8 cellular contexts compared by ENCODE assay signal in genomic region chr6:22025468-22026159, GRCh38.
DNase-seq lines count a peak whose midpoint lies in the region; ATAC-seq, FAIRE-seq and TF ChIP-seq lines count a peak whose summit lies in the region.

No MANE protein-coding gene starts in this region.

- H3K9me3 ChIP-seq in H1 (ENCODE audit: insufficient read depth in 2 of 2, low read depth in 1 of 2, low read length in 1 of 2), result no peaks in the 10 kb centered on the region
- peaks cover 0 to 8% of the 10 kb centered on the region in 2 donors for H3K9me3 ChIP-seq in muscle layer of duodenum (ENCODE audit: control insufficient read depth in 1 of 2, low read length in 2 of 2)

- peaks cover 2% of the 10 kb centered on the region; the same call in 1 of the 2 replicates for H3K79me1 ChIP-seq in H1 (ENCODE audit: low read depth, low read length)

- H3K27me3 ChIP-seq in H1 (replicated peaks in 1 of 4; ENCODE audit: control insufficient read depth in 3 of 4, extremely low read depth in 1 of 4, insufficient read depth in 3 of 4, low read length in 3 of 4) (no peaks in the 10 kb centered on the region), muscle layer of duodenum (ENCODE audit: low read depth, low read length) (no peaks in the 10 kb centered on the region)

- peak overlapping the region in 1 of 4 experiments; percentile 25; a peak in 2 of 8 replicates for H3K4me3 ChIP-seq in H1 (ENCODE audit: extremely low read depth in 1 of 4, insufficient read depth in 2 of 4, low read depth in 3 of 4, low read length in 4 of 4)
- no peak overlapping the region for H3K4me3 ChIP-seq in muscle layer of duodenum (ENCODE audit: low read depth in 1 of 2, low read length in 2 of 2)

- H4K8ac ChIP-seq in H1 (ENCODE audit: extremely low read depth, insufficient read depth, low read length), result peak overlapping the region; percentile 22; the same call in 1 of the 2 replicates

- peak overlapping the region; percentile 25; the same call in 1 of the 2 replicates for H3K18ac ChIP-seq in H1 (ENCODE audit: extremely low read depth, low read length)

- H3K4me1 ChIP-seq in H1 (replicated peaks in 1 of 4; ENCODE audit: control insufficient read depth in 3 of 4, insufficient read depth in 4 of 4, low read length in 3 of 4), result peaks cover 6 to 18% (median 9%) of the 10 kb centered on the region in 4 experiments; a peak in 6 of 7 replicates
- H3K4me1 ChIP-seq in muscle layer of duodenum (ENCODE audit: control insufficient read depth in 1 of 2, insufficient read depth in 2 of 2, low read length in 2 of 2), result peaks cover 0 to 20% of the 10 kb centered on the region in 2 donors

- no peak overlapping the region for H3K27ac Mint-ChIP-seq in natural killer cell
- peak overlapping the region in 1 of 2 donors; percentile 10 for H3K27ac Mint-ChIP-seq in natural killer cell treated with Interleukin-12 subunit alpha and Interleukin-12 subunit beta and Interleukin-15 and Interleukin-18, amount 100 ng/mL, for 72 hours

- peak overlapping the region; percentile 25 to 54 for H3K4me2 ChIP-seq in H1 (ENCODE audit: insufficient read depth in 1 of 2, low read depth in 2 of 2, low read length in 2 of 2)

- H4K20me1 ChIP-seq in H1 (replicated peaks in 1 of 2; ENCODE audit: control insufficient read depth in 1 of 2, insufficient read depth in 2 of 2, low read length in 2 of 2), result no peaks in the 10 kb centered on the region

- no peak for TF ChIP-seq CTCF in natural killer cell (IDR thresholded peaks at IDR 0.05)
- no peak for TF ChIP-seq CTCF in H1 (IDR thresholded peaks at IDR 0.05; ENCODE audit: control extremely low read depth in 1 of 3, insufficient read depth in 1 of 3, low read depth in 1 of 3, low read length in 3 of 3)

- no peaks in the 10 kb centered on the region for H3K36me3 Mint-ChIP-seq in natural killer cell
- H3K36me3 Mint-ChIP-seq in natural killer cell treated with Interleukin-12 subunit alpha and Interleukin-12 subunit beta and Interleukin-15 and Interleukin-18, amount 100 ng/mL, for 72 hours, result peaks cover 5% of the 10 kb centered on the region

- H3K4ac ChIP-seq in H1 (replicated peaks; ENCODE audit: insufficient read length, low read depth, low read length), result no peak overlapping the region

- TF ChIP-seq RAD21 in H1 (IDR thresholded peaks at IDR 0.05 in 1 of 2, conservative IDR thresholded peaks at IDR 0.05 in 1 of 2; ENCODE audit: low read depth in 2 of 2, low read length in 2 of 2), result 0 out of 4 replicates have a peak, but pooled peaks of 1 of the 2 experiments have one; percentile 9

- TF ChIP-seq POLR2A in H1 (IDR thresholded peaks at IDR 0.05; ENCODE audit: control extremely low read depth in 1 of 2, low read depth in 2 of 2, low read length in 2 of 2), result peak in 1 of 2 experiments; percentile 31; a peak in 1 of 3 replicates

- intact Hi-C loops in natural killer cell (cut with micrococcal nuclease), result no loop called here

- no peak for FAIRE-seq in H1 (lab: Jason Lieb, UNC)

- H4K91ac ChIP-seq in H1 (replicated peaks; ENCODE audit: insufficient read length, low read length), result no peak overlapping the region

- H3K27ac ChIP-seq in H1 (ENCODE audit: low read depth, low read length), result peak overlapping the region; percentile 75
- peak overlapping the region; percentile 40 for H3K27ac ChIP-seq in muscle layer of duodenum (ENCODE audit: low read length)

- no peak overlapping the region for H3K23ac ChIP-seq in H1 (ENCODE audit: insufficient read length)

- peak overlapping the region; percentile 67 for H2BK5ac ChIP-seq in H1 (ENCODE audit: low read depth, low read length)

- H2BK120ac ChIP-seq in H1 (replicated peaks; ENCODE audit: low read depth, low read length), result no peak overlapping the region

- H3K79me2 ChIP-seq in H1 (ENCODE audit: control insufficient read depth in 1 of 2, insufficient read depth in 2 of 2, low read length in 2 of 2), result peaks cover 0 to 3% of the 10 kb centered on the region in 2 experiments; a peak in 2 of 4 replicates

- H4K5ac ChIP-seq in H1 (ENCODE audit: insufficient read length, low read depth, low read length), result peak overlapping the region; percentile 27

- H2AFZ ChIP-seq in H1 (ENCODE audit: low read length), result no peak overlapping the region

- ATAC-seq in natural killer cell (peak in 2 of 3 donors; percentile 12 to 24), HG02884 (IDR thresholded peaks at IDR 0.05; ENCODE audit: unreplicated experiment) (peak; percentile 47)
- ATAC-seq in natural killer cell treated with Interleukin-12 subunit alpha and Interleukin-12 subunit beta and Interleukin-15 and Interleukin-18, amount 100 ng/mL, for 72 hours, result no peak

- TF ChIP-seq EP300 in H1 (IDR thresholded peaks at IDR 0.05; ENCODE audit: borderline replicate concordance in 1 of 2, low read depth in 2 of 2, low read length in 2 of 2), result peak in 1 of 2 experiments; percentile 72; a peak in 2 of 3 replicates

- WGBS in H1 (ENCODE audit: extremely low coverage in 1 of 2, insufficient coverage in 1 of 2, insufficient read length in 1 of 2, insufficient replicate concordance in 2 of 2, low coverage in 1 of 2, low lambda C conversion rate in 2 of 2, missing lambda C conversion rate in 1 of 2), 2 experiments, result 27% methylated on average over 9 of the region's 9 CpGs; no CpG with 5 or more reads in 1 of the 2 experiments

- H2BK15ac ChIP-seq in H1 (ENCODE audit: low read length), result no peak overlapping the region

- H3K4me3 Mint-ChIP-seq in natural killer cell, result no peak overlapping the region
- H3K4me3 Mint-ChIP-seq in natural killer cell treated with Interleukin-12 subunit alpha and Interleukin-12 subunit beta and Interleukin-15 and Interleukin-18, amount 100 ng/mL, for 72 hours, result no peak overlapping the region

- no peak overlapping the region for H3K56ac ChIP-seq in H1 (replicated peaks; ENCODE audit: insufficient read length, low read depth, low read length)

- H2BK20ac ChIP-seq in H1 (ENCODE audit: low read length), result no peak overlapping the region

- no peak overlapping the region; the same call in 1 of the 2 replicates for H2BK12ac ChIP-seq in H1 (ENCODE audit: low read depth, low read length)

- H3K9ac ChIP-seq in H1 (replicated peaks in 1 of 4; ENCODE audit: extremely low read depth in 1 of 4, low read depth in 3 of 4, low read length in 3 of 4), result no peak overlapping the region

- CTCF ChIA-PET in H1 (lab: Charles Lee; ENCODE audit: partially characterized antibody), result interaction anchor here (0.5 to 1.1 kb wide), 4 partner anchors 10 to 299 kb away, joined by 3 read pairs; no protein-coding TSS in a partner anchor

- H3K9me3 Mint-ChIP-seq in natural killer cell, result peaks cover 4 to 7% of the 10 kb centered on the region in 2 donors
- H3K9me3 Mint-ChIP-seq in natural killer cell treated with Interleukin-12 subunit alpha and Interleukin-12 subunit beta and Interleukin-15 and Interleukin-18, amount 100 ng/mL, for 72 hours, result peaks cover 7% of the 10 kb centered on the region

- POLR2A ChIA-PET in H1 (lab: Charles Lee; ENCODE audit: partially characterized antibody), result interaction anchor here (0.6 to 2.2 kb wide), 6 partner anchors 10 to 432 kb away, joined by 3 to 11 read pairs (median 3); partner anchors contain the start of gene SOX4

- H3K27me3 Mint-ChIP-seq in natural killer cell (ENCODE audit: low read depth in 2 of 2), result peaks cover 0 to 2% of the 10 kb centered on the region in 2 donors
- H3K27me3 Mint-ChIP-seq in natural killer cell treated with Interleukin-12 subunit alpha and Interleukin-12 subunit beta and Interleukin-15 and Interleukin-18, amount 100 ng/mL, for 72 hours, result no peaks in the 10 kb centered on the region

- peaks cover 0 to 4% of the 10 kb centered on the region in 2 donors for H3K4me1 Mint-ChIP-seq in natural killer cell
- H3K4me1 Mint-ChIP-seq in natural killer cell treated with Interleukin-12 subunit alpha and Interleukin-12 subunit beta and Interleukin-15 and Interleukin-18, amount 100 ng/mL, for 72 hours (ENCODE audit: low read depth in 2 of 2), result peaks cover 0 to 8% of the 10 kb centered on the region in 2 donors

- H2AK5ac ChIP-seq in H1 (ENCODE audit: low read depth, low read length), result no peak overlapping the region

- no peak for DNase-seq in natural killer cell
- no peak for DNase-seq in natural killer cell treated with Interleukin-12 subunit alpha and Interleukin-12 subunit beta and Interleukin-15 and Interleukin-18, amount 100 ng/mL, for 72 hours (ENCODE audit: low spot score)
- DNase-seq in OCI-M1 (lab: John Stamatoyannopoulos, UW), result peak; percentile 88
- peak; percentile 59 to 78 for DNase-seq in H1 (ENCODE audit: low read depth in 1 of 2, low spot score in 2 of 2)
- DNase-seq in stimulated activated CD4-positive, alpha-beta T cell treated with anti-CD3 and anti-CD28 coated beads, Interleukin-1b, Interleukin-23, amount 100 ng/mL, for 48 hours, result no peak
- no peak for DNase-seq in stimulated activated CD8-positive, alpha-beta memory T cell treated with anti-CD3 and anti-CD28 coated beads, Interleukin-4, amount 100 ng/mL, for 48 hours

- H3K14ac ChIP-seq in H1 (ENCODE audit: insufficient read length), result no peak overlapping the region

- peaks cover 0 to 26% (median 10%) of the 10 kb centered on the region in 4 experiments; a peak in 6 of 8 replicates for H3K36me3 ChIP-seq in H1 (ENCODE audit: control insufficient read depth in 2 of 4, insufficient read depth in 4 of 4, low read length in 3 of 4)
- peaks cover 0 to 11% of the 10 kb centered on the region in 2 donors for H3K36me3 ChIP-seq in muscle layer of duodenum (ENCODE audit: control insufficient read depth in 1 of 2, insufficient read depth in 2 of 2, low read length in 2 of 2)

- H3K23me2 ChIP-seq in H1 (ENCODE audit: low read depth, low read length), result no peaks in the 10 kb centered on the region

TF ChIP-seq in H1, 55 proteins besides CTCF, POLR2A, EP300 and RAD21 (continues in another document):
- TF ChIP-seq RBBP5 (IDR thresholded peaks at IDR 0.05; ENCODE audit: borderline replicate concordance, low read depth, low read length) (no peak), YY1 (IDR thresholded peaks at IDR 0.05; ENCODE audit: low read depth, low read length) (no peak), SP2 (IDR thresholded peaks at IDR 0.05; ENCODE audit: low read length) (no peak), ZNF274 (IDR thresholded peaks at IDR 0.05; ENCODE audit: borderline replicate concordance, extremely low read depth, low read length) (no peak), CHD2 (IDR thresholded peaks at IDR 0.05; ENCODE audit: low read length) (no peak), KDM1A (IDR thresholded peaks at IDR 0.05; ENCODE audit: borderline replicate concordance, low read length) (no peak), RNF2 (IDR thresholded peaks at IDR 0.05; ENCODE audit: borderline replicate concordance, low read depth, low read length, missing control alignments, poor library complexity, severe bottlenecking) (no peak), HDAC2 (IDR thresholded peaks at IDR 0.05; ENCODE audit: borderline replicate concordance in 1 of 2, low read depth in 2 of 2, low read length in 2 of 2) (peak in 1 of 2 experiments; percentile 66; a peak in 2 of 4 replicates), POLR2AphosphoS5 (IDR thresholded peaks at IDR 0.05; ENCODE audit: low read depth, low read length) (no peak; the same call in 1 of the 2 replicates), TBP (IDR thresholded peaks at IDR 0.05; ENCODE audit: low read depth, low read length) (no peak), SP4 (IDR thresholded peaks at IDR 0.05; ENCODE audit: low read length) (no peak)

Comparison
In these comparisons a context has a peak if more than half of its experiments do, and no peak if none do; other contexts are left out.
1. ATAC-seq: peak in natural killer cell (2 of 3) and HG02884 (single experiment); none in natural killer cell treated with Interleukin-12 subunit alpha and Interleukin-12 subunit beta and Interleukin-15 and Interleukin-18, amount 100 ng/mL, for 72 hours (0 of 2).
2. DNase-seq: peak in OCI-M1 (single experiment) and H1 (2 of 2); none in natural killer cell (single experiment), natural killer cell treated with Interleukin-12 subunit alpha and Interleukin-12 subunit beta and Interleukin-15 and Interleukin-18, amount 100 ng/mL, for 72 hours (single experiment), stimulated activated CD4-positive, alpha-beta T cell treated with anti-CD3 and anti-CD28 coated beads, Interleukin-1b, Interleukin-23, amount 100 ng/mL, for 48 hours (single experiment) and stimulated activated CD8-positive, alpha-beta memory T cell treated with anti-CD3 and anti-CD28 coated beads, Interleukin-4, amount 100 ng/mL, for 48 hours (single experiment).